8 cellular contexts compared by ENCODE assay signal in genomic region chr1:237851209-237851845, GRCh38. TPM values are rescaled to one million over a fixed set of nuclear protein-coding genes. Genes with fewer than 3 reads are reported as not detected.
DNase-seq lines count a peak whose midpoint lies in the region; ATAC-seq and TF ChIP-seq lines count a peak whose summit lies in the region.

No MANE protein-coding gene starts in this region.

- H3K9me3 ChIP-seq in trophoblast cell (ENCODE audit: insufficient read depth, low read depth, low read length), result no peaks in the 10 kb centered on the region

- H2AFZ ChIP-seq in trophoblast cell (ENCODE audit: insufficient read depth, low read length, poor library complexity), result no peak overlapping the region

- H3K79me1 ChIP-seq in trophoblast cell (ENCODE audit: low read length), result no peaks in the 10 kb centered on the region

- no peak overlapping the region for H3K27ac Mint-ChIP-seq in activated naive CD4-positive, alpha-beta T cell treated with anti-CD3 and anti-CD28 coated beads for 36 hours
- H3K27ac Mint-ChIP-seq in endothelial cell (ENCODE audit: unreplicated experiment), result no peak overlapping the region

- H3K14ac ChIP-seq in trophoblast cell (ENCODE audit: low read length), result no peak overlapping the region

- H3K36me3 Mint-ChIP-seq in activated naive CD4-positive, alpha-beta T cell treated with anti-CD3 and anti-CD28 coated beads for 36 hours (ENCODE audit: low read depth), result no peaks in the 10 kb centered on the region
- no peaks in the 10 kb centered on the region for H3K36me3 Mint-ChIP-seq in endothelial cell (ENCODE audit: low read depth, unreplicated experiment)

- H3K4me1 Mint-ChIP-seq in activated naive CD4-positive, alpha-beta T cell treated with anti-CD3 and anti-CD28 coated beads for 36 hours (ENCODE audit: low read depth), result no peaks in the 10 kb centered on the region
- no peaks in the 10 kb centered on the region for H3K4me1 Mint-ChIP-seq in endothelial cell (ENCODE audit: unreplicated experiment)

- H2BK5ac ChIP-seq in trophoblast cell (ENCODE audit: low read depth, low read length, poor library complexity), result no peak overlapping the region

- no peak overlapping the region for H3K9ac ChIP-seq in trophoblast cell (ENCODE audit: low read length)

- CTCF ChIA-PET in activated naive CD4-positive, alpha-beta T cell treated with anti-CD3 and anti-CD28 coated beads for 36 hours (lab: Charles Lee), result interaction anchor here (0.5 to 1.5 kb wide), 3 partner anchors 11 to 284 kb away, joined by 3 to 6 read pairs (median 3); no protein-coding TSS in a partner anchor

- no peak overlapping the region for H3K4me3 Mint-ChIP-seq in activated naive CD4-positive, alpha-beta T cell treated with anti-CD3 and anti-CD28 coated beads for 36 hours
- H3K4me3 Mint-ChIP-seq in endothelial cell (ENCODE audit: unreplicated experiment), result no peak overlapping the region

- no peak overlapping the region for H2AK5ac ChIP-seq in trophoblast cell (ENCODE audit: low read length)

- H3K9me3 Mint-ChIP-seq in activated naive CD4-positive, alpha-beta T cell treated with anti-CD3 and anti-CD28 coated beads for 36 hours, result peaks cover 2% of the 10 kb centered on the region
- no peaks in the 10 kb centered on the region for H3K9me3 Mint-ChIP-seq in endothelial cell (ENCODE audit: unreplicated experiment)

- peak; percentile 82 for TF ChIP-seq CTCF in endothelial cell (IDR thresholded peaks at IDR 0.05; ENCODE audit: unreplicated experiment)

- no peaks in the 10 kb centered on the region for H3K4me1 ChIP-seq in trophoblast cell (ENCODE audit: control insufficient read depth in 1 of 2, insufficient read depth in 2 of 2, low read length in 2 of 2)

- no peak overlapping the region for H3K4ac ChIP-seq in trophoblast cell (ENCODE audit: low read depth, low read length)

- no CpG with 5 or more reads among the region's 6 CpGs for WGBS in trophoblast cell (ENCODE audit: extremely low coverage, insufficient coverage, insufficient read length)

- no peak overlapping the region for H4K12ac ChIP-seq in trophoblast cell (ENCODE audit: low read depth, low read length)

- DNase-seq in activated naive CD4-positive, alpha-beta T cell treated with anti-CD3 and anti-CD28 coated beads for 36 hours, result peak; percentile 44
- DNase-seq in activated naive CD4-positive, alpha-beta T cell (lab: John Stamatoyannopoulos, UW), result no peak
- DNase-seq in HuH-7 (ENCODE audit: low spot score) (peak; percentile 20), RPMI8226 (peak; percentile 63), endothelial cell (ENCODE audit: low spot score) (peak; percentile 71), trophoblast cell (peak; percentile 60 to 73)
- DNase-seq in effector CD8-positive, alpha-beta T cell (lab: John Stamatoyannopoulos, UW), result no peak

- intact Hi-C loops in activated naive CD4-positive, alpha-beta T cell treated with anti-CD3 and anti-CD28 coated beads for 36 hours (cut with micrococcal nuclease), result loop anchor here (10.0 kb wide), 1 partner anchor 393 kb away; no protein-coding TSS in a partner anchor

- no peak overlapping the region for H3K4me3 ChIP-seq in trophoblast cell (ENCODE audit: low read depth, low read length)

- H3K36me3 ChIP-seq in trophoblast cell (ENCODE audit: control insufficient read depth in 1 of 2, insufficient read depth in 2 of 2, low read length in 2 of 2), result no peaks in the 10 kb centered on the region

- peaks cover 2% of the 10 kb centered on the region for H3K27me3 Mint-ChIP-seq in activated naive CD4-positive, alpha-beta T cell treated with anti-CD3 and anti-CD28 coated beads for 36 hours (ENCODE audit: low read depth)
- no peaks in the 10 kb centered on the region for H3K27me3 Mint-ChIP-seq in endothelial cell (ENCODE audit: unreplicated experiment)

- no peak overlapping the region for H2BK120ac ChIP-seq in trophoblast cell (ENCODE audit: insufficient read depth, low read length, poor library complexity)

- no peak overlapping the region for H3K23ac ChIP-seq in trophoblast cell (ENCODE audit: low read length)

- no peak overlapping the region for H3K4me2 ChIP-seq in trophoblast cell (ENCODE audit: low read length)

- no peaks in the 10 kb centered on the region for H3K79me2 ChIP-seq in trophoblast cell (ENCODE audit: control insufficient read depth, insufficient read depth, low read length, poor library complexity)

- no peak overlapping the region for H2BK12ac ChIP-seq in trophoblast cell (ENCODE audit: low read length)

- no peaks in the 10 kb centered on the region for H3K27me3 ChIP-seq in trophoblast cell (ENCODE audit: insufficient read depth, low read length)

- H4K8ac ChIP-seq in trophoblast cell (ENCODE audit: low read depth, low read length), result no peak overlapping the region

- H3K27ac ChIP-seq in trophoblast cell (ENCODE audit: low read depth, low read length), result no peak overlapping the region

- H4K91ac ChIP-seq in trophoblast cell (ENCODE audit: low read depth, low read length), result no peak overlapping the region

- no peak for ATAC-seq in activated CD4-positive, CD25-positive, alpha-beta regulatory T cell treated with anti-CD3 and anti-CD28 coated beads, Interleukin-2, amount 50 U/mL, for 24 hours

- H3K18ac ChIP-seq in trophoblast cell (ENCODE audit: low read length), result no peak overlapping the region

RNA-seq across cellular contexts. Expression of gene ZP4, which starts 39.4 kb away (rescaled TPM):
- not detected for total RNA-seq in activated naive CD4-positive, alpha-beta T cell treated with anti-CD3 and anti-CD28 coated beads for 36 hours
- total RNA-seq in endothelial cell (ENCODE audit: unreplicated experiment), result not detected
- not detected in 2 replicates for polyA plus RNA-seq in trophoblast cell (2013)

Comparison
In these comparisons a context has a peak if more than half of its experiments do, and no peak if none do; other contexts are left out.
1. DNase-seq: peak in activated naive CD4-positive, alpha-beta T cell treated with anti-CD3 and anti-CD28 coated beads for 36 hours (single experiment), HuH-7 (single experiment), RPMI8226 (single experiment), endothelial cell (single experiment) and trophoblast cell (2 of 2); none in activated naive CD4-positive, alpha-beta T cell (0 of 4) and effector CD8-positive, alpha-beta T cell (single experiment).